9 cellular contexts compared by ENCODE assay signal in the genomic region with DNA sequence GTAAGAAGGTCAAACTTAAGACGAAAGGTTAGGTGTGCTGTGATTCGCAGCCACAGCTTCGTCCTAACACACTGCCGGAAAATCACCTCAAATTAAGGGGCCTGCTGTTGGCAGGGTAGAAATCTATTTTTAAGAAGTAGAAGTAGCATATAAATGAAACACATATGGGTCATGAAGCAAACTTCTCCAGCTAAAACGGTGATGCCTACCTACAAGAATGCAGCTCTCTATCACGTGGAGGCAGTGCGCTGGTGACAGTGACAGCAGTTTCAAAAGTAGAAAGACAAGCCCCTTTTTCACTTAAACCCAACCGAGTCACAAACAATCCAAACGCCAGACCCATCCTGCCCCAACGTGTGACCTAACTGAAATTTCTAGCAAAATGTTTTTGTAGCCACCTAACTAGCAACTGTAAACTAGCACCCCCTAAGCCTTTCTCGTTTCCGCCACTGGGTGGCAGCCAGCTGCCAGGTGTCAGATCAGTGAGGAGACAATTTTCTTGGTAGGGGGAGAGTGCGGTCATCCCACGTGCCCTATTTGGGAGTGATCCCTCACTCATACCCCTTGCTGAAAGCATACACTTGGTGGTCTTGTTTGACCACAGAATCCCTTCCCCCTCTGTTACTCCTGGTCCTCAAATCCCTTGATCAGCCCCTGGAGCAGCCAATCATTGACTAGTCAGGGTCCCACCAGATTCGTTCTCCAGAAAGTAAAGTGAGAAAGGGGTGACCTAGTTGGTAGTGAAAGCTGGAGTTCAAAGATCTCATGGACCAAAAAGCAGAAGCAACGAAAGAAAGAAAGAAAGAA.
DNase-seq lines count a peak whose midpoint lies in the region; ATAC-seq, FAIRE-seq and TF ChIP-seq lines count a peak whose summit lies in the region.
"Had no signal": no experiment of that assay in that cellular context is flagged by ENCODE, and none has a peak within 500 bp of the region (broad histone marks: within the 10 kb centered on the region; RNA-seq: fewer than 3 reads in every experiment).

No MANE protein-coding gene starts in this region.

- no peaks in the 10 kb centered on the region for H3K36me3 Mint-ChIP-seq in CD8-positive, alpha-beta T cell
- H3K36me3 Mint-ChIP-seq: IgD-negative memory B cell had no signal

- intact Hi-C loops in CD8-positive, alpha-beta T cell (cut with DNase I, micrococcal nuclease): loop anchor here (1.0 to 5.0 kb wide), 3 partner anchors 140 to 630 kb away; no protein-coding TSS in a partner anchor

- no peak for FAIRE-seq in bronchial epithelial cell (lab: Jason Lieb, UNC)

- H3K27ac ChIP-seq in CD8-positive, alpha-beta T cell (ENCODE audit: low read depth, low read length): no peak overlapping the region

- H3K4me1 Mint-ChIP-seq in CD8-positive, alpha-beta T cell (ENCODE audit: low read depth): no peaks in the 10 kb centered on the region
- H3K4me1 Mint-ChIP-seq: IgD-negative memory B cell had no signal

- no peak overlapping the region for H3K27ac Mint-ChIP-seq in CD8-positive, alpha-beta T cell
- H3K27ac Mint-ChIP-seq: IgD-negative memory B cell had no signal

- no peak overlapping the region for H3K4me3 ChIP-seq in CD8-positive, alpha-beta T cell (ENCODE audit: low read depth, low read length)
- no peak overlapping the region for H3K4me3 ChIP-seq in bronchial epithelial cell (ENCODE audit: low read depth, low read length)

- ATAC-seq in CD8-positive, alpha-beta T cell: no peak
- peak; percentile 75 for ATAC-seq in GM21381 (IDR thresholded peaks at IDR 0.05; ENCODE audit: unreplicated experiment)
- no peak for ATAC-seq in GM19328 (IDR thresholded peaks at IDR 0.05; ENCODE audit: unreplicated experiment)

- DNase-seq in CD8-positive, alpha-beta T cell: peak; percentile 1 to 52 (median 36)
- DNase-seq in NCI-H1105 treated with DMSO at 0.1 percent for 48 hours (lab: John Stamatoyannopoulos, UW) (peak; percentile 56), T1000 (lab: John Stamatoyannopoulos, UW) (peak; percentile 43), bronchial epithelial cell (ENCODE audit: low read depth) (peak; percentile 44), iris pigment epithelial cell (ENCODE audit: low read depth) (peak; percentile 65)
- peak; percentile 13 to 45 for DNase-seq in stimulated activated CD4-positive, alpha-beta T cell treated with anti-CD3 and anti-CD28 coated beads, Interleukin-15, amount 100 ng/mL, for 48 hours (ENCODE audit: low read depth in 2 of 2)

- H3K27me3 ChIP-seq in CD8-positive, alpha-beta T cell (ENCODE audit: insufficient read depth, low read length): no peaks in the 10 kb centered on the region
- no peaks in the 10 kb centered on the region for H3K27me3 ChIP-seq in bronchial epithelial cell (ENCODE audit: control insufficient read depth, insufficient read depth, low read length)

- no peaks in the 10 kb centered on the region for H3K4me1 ChIP-seq in CD8-positive, alpha-beta T cell (ENCODE audit: insufficient read depth, low read length)

- no peaks in the 10 kb centered on the region for H3K9me3 Mint-ChIP-seq in CD8-positive, alpha-beta T cell
- H3K9me3 Mint-ChIP-seq: IgD-negative memory B cell had no signal

- H3K9me3 ChIP-seq in CD8-positive, alpha-beta T cell (ENCODE audit: low read length): no peaks in the 10 kb centered on the region

- TF ChIP-seq CTCF in CD8-positive, alpha-beta T cell (IDR thresholded peaks at IDR 0.05): peak; percentile 53
- TF ChIP-seq CTCF in bronchial epithelial cell (IDR thresholded peaks at IDR 0.05; ENCODE audit: insufficient read depth, low read length, severe bottlenecking): peak; percentile 91

- H3K36me3 ChIP-seq in CD8-positive, alpha-beta T cell (ENCODE audit: insufficient read depth, low read length): no peaks in the 10 kb centered on the region
- no peaks in the 10 kb centered on the region for H3K36me3 ChIP-seq in bronchial epithelial cell (ENCODE audit: control insufficient read depth, insufficient read depth, low read length)

- POLR2A ChIA-PET in CD8-positive, alpha-beta T cell (lab: Charles Lee): no interaction called here

- H3K27me3 Mint-ChIP-seq in CD8-positive, alpha-beta T cell (ENCODE audit: low read depth): peaks cover 20% of the 10 kb centered on the region

- H3K4me3 Mint-ChIP-seq in CD8-positive, alpha-beta T cell: no peak overlapping the region
- H3K4me3 Mint-ChIP-seq: IgD-negative memory B cell had no signal

- CTCF ChIA-PET in CD8-positive, alpha-beta T cell (lab: Charles Lee): interaction anchor here (0.9 to 2.7 kb wide), 7 partner anchors 9 to 631 kb away, joined by 3 to 11 read pairs (median 4); no protein-coding TSS in a partner anchor
